Comparison of ENCODE assay signal across 3 cellular contexts in genomic region chr2:44881856-44882255, GRCh38.
A peak's percentile ranks its signal among the peaks of the same experiment; 100 is the strongest.
TF ChIP-seq lines count a peak whose summit lies in the region.

No MANE protein-coding gene starts in this region.

TF ChIP-seq in HepG2, 621 proteins besides CTCF, POLR2A, EP300 and RAD21:
- TF ChIP-seq ZNF768 (CRISPR knock-in tag; IDR thresholded peaks at IDR 0.05) (peak; percentile 20; the same call in 1 of the 2 replicates), IKZF5 (CRISPR knock-in tag; IDR thresholded peaks at IDR 0.05) (no peak)

TF ChIP-seq in GM12878, 131 proteins besides CTCF, POLR2A, EP300 and RAD21:
- TF ChIP-seq HDAC2 (IDR thresholded peaks at IDR 0.05) (no peak), MXI1 (IDR thresholded peaks at IDR 0.05; ENCODE audit: low read depth, low read length) (no peak), RAD51 (IDR thresholded peaks at IDR 0.05) (no peak), SMARCA5 (IDR thresholded peaks at IDR 0.05) (0 out of 2 replicates have a peak, but pooled peaks have one; percentile 20), BCL3 (IDR thresholded peaks at IDR 0.05; ENCODE audit: borderline replicate concordance, insufficient read depth, low read depth, low read length, poor library complexity, severe bottlenecking) (no peak), ZZZ3 (IDR thresholded peaks at IDR 0.05; ENCODE audit: control insufficient read depth, insufficient read length, low read depth) (no peak), JUNB (IDR thresholded peaks at IDR 0.05) (no peak)
TF ChIP-seq in GM12878: peak in this region for 1.

TF ChIP-seq in H1, 55 proteins besides CTCF, POLR2A, EP300 and RAD21:
- TF ChIP-seq PHF8 (conservative IDR thresholded peaks at IDR 0.05; ENCODE audit: low read depth, low read length) (no peak), POU5F1 (IDR thresholded peaks at IDR 0.05; ENCODE audit: low read depth, low read length) (no peak), TAF7 (optimal IDR thresholded peaks at IDR 0.05; ENCODE audit: borderline replicate concordance, low read depth, low read length) (no peak), HDAC2 (IDR thresholded peaks at IDR 0.05; ENCODE audit: borderline replicate concordance in 1 of 2, low read depth in 2 of 2, low read length in 2 of 2) (peak in 1 of 2 experiments; percentile 49; a peak in 1 of 4 replicates), KDM1A (IDR thresholded peaks at IDR 0.05; ENCODE audit: borderline replicate concordance, low read length) (peak; percentile 66; the same call in 1 of the 2 replicates)
